ENCODE assay signal across 26 cellular contexts in the genomic region with DNA sequence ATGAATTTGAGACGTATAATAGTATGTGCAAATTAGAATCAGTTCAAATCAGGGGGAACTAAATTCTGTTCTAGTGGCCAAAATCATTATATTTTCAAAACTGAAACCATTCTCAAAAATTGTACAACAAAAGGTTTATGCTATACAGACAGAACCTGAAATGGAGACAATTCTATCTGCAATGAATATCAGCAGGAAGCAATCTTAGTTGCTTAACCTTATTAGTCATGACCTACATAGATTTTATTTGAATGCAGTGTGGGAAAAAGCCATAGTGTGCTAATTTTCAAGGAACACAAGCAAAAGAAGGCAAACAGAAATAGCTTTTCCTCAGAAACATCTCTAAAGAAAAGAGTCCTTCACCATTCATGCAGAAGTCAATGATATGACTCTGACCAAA. TPM values are rescaled to one million over a fixed set of nuclear protein-coding genes. Genes with fewer than 3 reads are reported as not detected.
DNase-seq lines count a peak whose midpoint lies in the region; ATAC-seq and TF ChIP-seq lines count a peak whose summit lies in the region.
"Had no signal": no experiment of that assay in that cellular context is flagged by ENCODE, and none has a peak within 500 bp of the region (broad histone marks: within the 10 kb centered on the region; RNA-seq: fewer than 3 reads in every experiment).

No MANE protein-coding gene starts in this region.

- H3K4ac ChIP-seq in IMR-90 (ENCODE audit: low read depth, low read length), result no peak overlapping the region

- no peak for TF ChIP-seq RAD21 in IMR-90 (IDR thresholded peaks at IDR 0.05; ENCODE audit: low read length)

- H3K9me3 ChIP-seq in IMR-90 (ENCODE audit: control insufficient read depth, insufficient read depth, low read length) (no peaks in the 10 kb centered on the region), adipocyte (ENCODE audit: control insufficient read depth, low read length) (no peaks in the 10 kb centered on the region), MG63 (no peaks in the 10 kb centered on the region)
- H3K9me3 ChIP-seq: A549, HAP-1, prostate gland, upper lobe of right lung had no signal

- peak overlapping the region; percentile 6; the same call in 1 of the 2 replicates for H3K4me2 ChIP-seq in IMR-90 (ENCODE audit: low read depth, low read length)
- H3K4me2 ChIP-seq: A549, neural progenitor cell had no signal

- no peak overlapping the region for H2BK20ac ChIP-seq in IMR-90 (ENCODE audit: low read depth, low read length)

- H2BK120ac ChIP-seq in IMR-90 (ENCODE audit: low read depth, low read length), result no peak overlapping the region

- no peak overlapping the region for H2BK5ac ChIP-seq in IMR-90 (ENCODE audit: low read depth, low read length, poor library complexity, severe bottlenecking)

- TF ChIP-seq POLR2A in IMR-90 (IDR thresholded peaks at IDR 0.05; ENCODE audit: low read depth, low read length), result no peak

- H3K9me1 ChIP-seq in IMR-90 (ENCODE audit: insufficient read depth, low read length), result peaks cover 2% of the 10 kb centered on the region; the same call in 1 of the 2 replicates

- H3K27me3 ChIP-seq in IMR-90 (ENCODE audit: control insufficient read depth, insufficient read depth, low read length) (no peaks in the 10 kb centered on the region), adipocyte (replicated peaks; ENCODE audit: control insufficient read depth, insufficient read depth, low read length) (no peaks in the 10 kb centered on the region), MG63 (no peaks in the 10 kb centered on the region; the same call in 1 of the 2 replicates)

- in situ Hi-C loops in IMR-90 (cut with MboI; ENCODE audit: low sequenced_read_pairs), result no loop called here

- no TSS peak for BruUV-seq in IMR-90 (replicated peaks; lab: Mats Ljungman, UMichigan)

- no peak overlapping the region for H4K5ac ChIP-seq in IMR-90 (ENCODE audit: low read depth, low read length)

- no peak overlapping the region for H2AK9ac ChIP-seq in IMR-90 (replicated peaks; ENCODE audit: low read depth, low read length, poor library complexity)

- intact Hi-C loops in IMR-90 (cut with micrococcal nuclease), result no loop called here

- ATAC-seq in IMR-90 (ENCODE audit: low read depth) (no peak; the same call in 1 of the 2 replicates), omental fat pad (ENCODE audit: low FRiP score) (no peak)
- ATAC-seq: A549; activated T-helper 17 cell treated with anti-CD3 and anti-CD28 coated beads, Interleukin-2, amount 50 U/mL, for 72 hours; K562; upper lobe of right lung had no signal

- no peak overlapping the region; a peak in 1 of 4 replicates for H4K8ac ChIP-seq in IMR-90 (ENCODE audit: low read depth in 2 of 2, low read length in 2 of 2)

- dilution Hi-C loops in IMR-90 (cut with HindIII; ENCODE audit: low sequenced_read_pairs, unreplicated experiment), result no loop called here

- no peaks in the 10 kb centered on the region for H4K20me1 ChIP-seq in IMR-90 (ENCODE audit: insufficient read depth, low read length)

- H3K36me3 ChIP-seq in IMR-90 (ENCODE audit: control insufficient read depth, insufficient read depth, low read length) (peaks cover 2% of the 10 kb centered on the region), adipocyte (ENCODE audit: control insufficient read depth, insufficient read depth, low read length, severe bottlenecking) (no peaks in the 10 kb centered on the region), MG63 (no peaks in the 10 kb centered on the region)
- H3K36me3 ChIP-seq: HAP-1, neural progenitor cell, prostate gland, upper lobe of right lung had no signal

- no peak overlapping the region for H3K56ac ChIP-seq in IMR-90 (ENCODE audit: extremely low read depth, insufficient read depth, low read length)

- H3K23ac ChIP-seq in IMR-90 (ENCODE audit: low read depth, low read length), result no peak overlapping the region

- WGBS in IMR-90 (ENCODE audit: extremely low coverage in 2 of 2, insufficient read length in 1 of 2), 2 experiments, result no CpG with 5 or more reads among the region's 1 CpG

- no peak overlapping the region for H2AFZ ChIP-seq in IMR-90 (replicated peaks; ENCODE audit: low read length, poor library complexity)
- H2AFZ ChIP-seq: neural progenitor cell had no signal

- H3K4me1 ChIP-seq in IMR-90 (ENCODE audit: control insufficient read depth, insufficient read depth, low read length) (no peaks in the 10 kb centered on the region), adipocyte (ENCODE audit: control insufficient read depth, insufficient read depth, low read length) (peaks cover 7% of the 10 kb centered on the region)
- H3K4me1 ChIP-seq: A549, prostate gland, upper lobe of right lung had no signal

- DNase-seq in AG09309 (ENCODE audit: low read depth) (peak; percentile 34), IMR-90 (peak; percentile 48), adipocyte (ENCODE audit: low read depth) (peak; percentile 46), fibroblast of pulmonary artery (ENCODE audit: low read depth) (peak; percentile 72), omental fat pad (ENCODE audit: low spot score) (no peak), MG63 (no peak), NCI-H2171 (lab: John Stamatoyannopoulos, UW) (no peak), NCI-H2029 treated with DMSO at 0.1 percent for 48 hours (lab: John Stamatoyannopoulos, UW) (no peak)
- DNase-seq: activated CD4-positive, alpha-beta T cell treated with anti-CD3 and anti-CD28 coated beads, Interleukin-2, amount 10 ng/mL, durations not matched to agents 24 days and 14 days; activated naive CD8-positive, alpha-beta T cell treated with anti-CD3 and anti-CD28 coated beads, Interleukin-2, amount 10 ng/mL, durations not matched to agents 7 days and 5 days; C1 segment of cervical spinal cord; foreskin melanocyte; hippocampal formation; NCI-H1105; NCI-H2081; NCI-H510A; T-helper 2 cell; upper lobe of right lung had no signal

- CTCF ChIA-PET in IMR-90 (lab: Yijun Ruan, JAX), result no interaction called here

- H3K18ac ChIP-seq in IMR-90 (ENCODE audit: low read depth, low read length), result no peak overlapping the region

- H3K4me3 ChIP-seq in AG09309 (ENCODE audit: control insufficient read depth, low read depth, low read length) (no peak overlapping the region), IMR-90 (ENCODE audit: insufficient read depth, low read depth, low read length) (no peak overlapping the region), adipocyte (ENCODE audit: low read length) (no peak overlapping the region), fibroblast of pulmonary artery (replicated peaks; ENCODE audit: low read depth, low read length) (no peak overlapping the region), MG63 (no peak overlapping the region)
- H3K4me3 ChIP-seq: A549, HAP-1, K562, neural progenitor cell, prostate gland, upper lobe of right lung had no signal

- no peak overlapping the region for H3K9ac ChIP-seq in IMR-90 (ENCODE audit: low read depth, low read length)
- no peak overlapping the region for H3K9ac ChIP-seq in adipocyte (ENCODE audit: low read length)
- H3K9ac ChIP-seq: neural progenitor cell had no signal

- POLR2A ChIA-PET in IMR-90 (lab: Charles Lee; ENCODE audit: unreplicated experiment), result no interaction called here

- no peak overlapping the region for H2BK15ac ChIP-seq in IMR-90 (ENCODE audit: low read depth, low read length)

- H4K91ac ChIP-seq in IMR-90 (ENCODE audit: insufficient read depth, low read depth, low read length), result no peak overlapping the region

- TF ChIP-seq CTCF in AG09309 (IDR thresholded peaks at IDR 0.05; ENCODE audit: control insufficient read depth, insufficient read depth, low read depth, low read length, missing control alignments) (no peak), IMR-90 (conservative IDR thresholded peaks at IDR 0.05; ENCODE audit: low read depth, low read length) (no peak), fibroblast of pulmonary artery (IDR thresholded peaks at IDR 0.05; ENCODE audit: low read length, missing control alignments) (no peak), omental fat pad (IDR thresholded peaks at IDR 0.05) (no peak)

- H3K27ac ChIP-seq in IMR-90 (ENCODE audit: insufficient read depth, low read length), result no peak overlapping the region
- H3K27ac ChIP-seq: A549, neural progenitor cell, prostate gland, upper lobe of right lung, VCaP had no signal

- peaks cover 18 to 40% of the 10 kb centered on the region in 2 experiments for H3K79me1 ChIP-seq in IMR-90 (ENCODE audit: low read depth in 1 of 2, low read length in 2 of 2)

- no peak overlapping the region for H2AK5ac ChIP-seq in IMR-90 (ENCODE audit: low read depth, low read length)

- H3K14ac ChIP-seq in IMR-90 (replicated peaks; ENCODE audit: low read depth, low read length), result no peak overlapping the region

TF ChIP-seq in IMR-90, 13 proteins besides CTCF, POLR2A, EP300 and RAD21:
- TF ChIP-seq CEBPB (IDR thresholded peaks at IDR 0.05; ENCODE audit: low read depth, low read length), result peak; percentile 62; the same call in 1 of the 2 replicates
- TF ChIP-seq CHD1 (IDR thresholded peaks at IDR 0.05; ENCODE audit: low read depth, low read length), result no peak

RNA-seq across cellular contexts. Expression of gene AK5, which starts 6.5 kb away (rescaled TPM):
- 25.8 and 54.7 TPM in 2 replicates for total RNA-seq in IMR-90 (2012; rRNA removed)
- 20.7 and 22.5 TPM in 2 replicates for polyA plus RNA-seq in IMR-90 (2012; rRNA removed)
- polyA plus RNA-seq in IMR-90 (2012; cell fraction: cytosol; rRNA removed), result 7.7 and 12.8 TPM in 2 replicates
- 2.7 and 8.6 TPM in 2 replicates for polyA plus RNA-seq in IMR-90 (2012; cell fraction: nucleus; rRNA removed; ENCODE audit: low replicate concordance)
- under 1 TPM in 3 of 4 donors, not detected in 1; 0.13 to 0.84 (median 0.47) TPM for total RNA-seq in omental fat pad
- 10.9 and 26.7 TPM in 2 replicates for total RNA-seq in MG63 (2014; rRNA removed; shearing (Covaris generic); ENCODE audit: low replicate concordance)
- total RNA-seq: activated T-helper 17 cell treated with anti-CD3 and anti-CD28 coated beads, Interleukin-2, amount 50 U/mL, for 72 hours; G401; K562; upper lobe of right lung had no signal

Comparison
In these comparisons a context has a peak if more than half of its experiments do, and no peak if none do; other contexts are left out.
1. DNase-seq: peak in AG09309 (single experiment), IMR-90 (single experiment), adipocyte (single experiment) and fibroblast of pulmonary artery (single experiment); none in omental fat pad (single experiment), MG63 (single experiment), NCI-H2171 (single experiment) and NCI-H2029 treated with DMSO at 0.1 percent for 48 hours (single experiment).